In genomic region chr11:66116576-66117361, GRCh38 we compare ENCODE assay signal across 11 cellular contexts. TPM values are rescaled to one million over a fixed set of nuclear protein-coding genes. Genes with fewer than 3 reads are reported as not detected.
DNase-seq lines count a peak whose midpoint lies in the region; ATAC-seq and TF ChIP-seq lines count a peak whose summit lies in the region.
"Had no signal": no experiment of that assay in that cellular context is flagged by ENCODE, and none has a peak within 500 bp of the region (broad histone marks: within the 10 kb centered on the region; RNA-seq: fewer than 3 reads in every experiment).

No MANE protein-coding gene starts in this region.

- peak overlapping the region; percentile 88 for H3K27ac Mint-ChIP-seq in activated naive CD4-positive, alpha-beta T cell treated with anti-CD3 and anti-CD28 coated beads, Interleukin-2, amount 50 U/mL, for 24 hours
- H3K27ac Mint-ChIP-seq in activated B cell treated with CpG ODN at 0.5 μM for 24 hours, result peak overlapping the region; percentile 71
- H3K27ac Mint-ChIP-seq in immature natural killer cell, result peak overlapping the region; percentile 77 to 99 (median 94)

- H3K27me3 Mint-ChIP-seq in activated naive CD4-positive, alpha-beta T cell treated with anti-CD3 and anti-CD28 coated beads, Interleukin-2, amount 50 U/mL, for 24 hours, result no peaks in the 10 kb centered on the region
- no peaks in the 10 kb centered on the region for H3K27me3 Mint-ChIP-seq in activated B cell treated with CpG ODN at 0.5 μM for 24 hours
- H3K27me3 Mint-ChIP-seq in immature natural killer cell (ENCODE audit: low read depth in 3 of 3), result peaks cover 0 to 3% (median 2%) of the 10 kb centered on the region in 3 donors

- CTCF ChIA-PET in activated B cell treated with CpG ODN at 0.5 μM for 24 hours (lab: Charles Lee), result interaction anchor here (1.1 to 2.6 kb wide), 5 partner anchors 17 to 226 kb away, joined by 3 to 10 read pairs (median 7); no protein-coding TSS in a partner anchor

- H3K36me3 Mint-ChIP-seq in activated naive CD4-positive, alpha-beta T cell treated with anti-CD3 and anti-CD28 coated beads, Interleukin-2, amount 50 U/mL, for 24 hours, result peaks cover 2% of the 10 kb centered on the region
- H3K36me3 Mint-ChIP-seq in activated B cell treated with CpG ODN at 0.5 μM for 24 hours (ENCODE audit: low read depth), result no peaks in the 10 kb centered on the region
- no peaks in the 10 kb centered on the region for H3K36me3 Mint-ChIP-seq in immature natural killer cell

- H3K4me1 Mint-ChIP-seq in activated naive CD4-positive, alpha-beta T cell treated with anti-CD3 and anti-CD28 coated beads, Interleukin-2, amount 50 U/mL, for 24 hours, result peaks cover 96% of the 10 kb centered on the region
- peaks cover 95% of the 10 kb centered on the region for H3K4me1 Mint-ChIP-seq in activated B cell treated with CpG ODN at 0.5 μM for 24 hours
- H3K4me1 Mint-ChIP-seq in immature natural killer cell, result peaks cover 89 to 94% of the 10 kb centered on the region in 2 donors

- intact Hi-C loops in activated B cell treated with CpG ODN at 0.5 μM for 24 hours (cut with micrococcal nuclease), result no loop called here

- ATAC-seq in activated B cell treated with CpG ODN at 0.5 μM for 24 hours (ENCODE audit: low read depth) (no peak), HG03460 (IDR thresholded peaks at IDR 0.05; ENCODE audit: unreplicated experiment) (no peak), HG03139 (IDR thresholded peaks at IDR 0.05; ENCODE audit: unreplicated experiment) (no peak)
- ATAC-seq: foreskin keratinocyte had no signal

- H3K4me3 Mint-ChIP-seq in activated naive CD4-positive, alpha-beta T cell treated with anti-CD3 and anti-CD28 coated beads, Interleukin-2, amount 50 U/mL, for 24 hours, result peak overlapping the region; percentile 84
- H3K4me3 Mint-ChIP-seq in activated B cell treated with CpG ODN at 0.5 μM for 24 hours (peak overlapping the region; percentile 59), immature natural killer cell (peak overlapping the region; percentile 57 to 84 (median 81))

- POLR2A ChIA-PET in activated B cell treated with CpG ODN at 0.5 μM for 24 hours (lab: Charles Lee), result interaction anchor here (0.5 to 3.8 kb wide), 8 partner anchors 9 to 266 kb away, joined by 3 to 34 read pairs (median 6); partner anchors contain the start of gene PACS1

- no peak for TF ChIP-seq CTCF in activated B cell treated with CpG ODN at 0.5 μM for 24 hours (IDR thresholded peaks at IDR 0.05)

- no peaks in the 10 kb centered on the region for H3K9me3 Mint-ChIP-seq in activated naive CD4-positive, alpha-beta T cell treated with anti-CD3 and anti-CD28 coated beads, Interleukin-2, amount 50 U/mL, for 24 hours
- H3K9me3 Mint-ChIP-seq in activated B cell treated with CpG ODN at 0.5 μM for 24 hours, result no peaks in the 10 kb centered on the region
- no peaks in the 10 kb centered on the region for H3K9me3 Mint-ChIP-seq in immature natural killer cell

- DNase-seq in activated naive CD4-positive, alpha-beta T cell treated with Interleukin-2 at 50 U/mL for 16 hours, result no peak
- DNase-seq in activated B cell treated with CpG ODN at 0.5 μM for 24 hours, result no peak
- no peak for DNase-seq in immature natural killer cell
- no peak for DNase-seq in retina
- no peak for DNase-seq in NOMO-1 treated with dmso at 0.1 percent for 144 hours (lab: John Stamatoyannopoulos, UW; ENCODE audit: unreplicated experiment)
- DNase-seq: AML-193, foreskin keratinocyte, OCI-M1 had no signal

RNA-seq across cellular contexts. Expression of gene PACS1, which starts 46.7 kb away (rescaled TPM):
- total RNA-seq in activated B cell treated with CpG ODN at 0.5 μM for 24 hours, result 118 and 121 TPM in 2 replicates
- polyA plus RNA-seq in immature natural killer cell, result 10 to 100 TPM; 10.0 to 72.3 (median 23.9) TPM
